10 cellular contexts compared by ENCODE assay signal in genomic region chr5:115599502-115599901, GRCh38. TPM values are rescaled to one million over a fixed set of nuclear protein-coding genes. Genes with fewer than 3 reads are reported as not detected.
A peak's percentile ranks its signal among the peaks of the same experiment; 100 is the strongest.
DNase-seq lines count a peak whose midpoint lies in the region; ATAC-seq, FAIRE-seq and TF ChIP-seq lines count a peak whose summit lies in the region.
"Had no signal": no experiment of that assay in that cellular context is flagged by ENCODE, and none has a peak within 500 bp of the region (broad histone marks: within the 10 kb centered on the region; RNA-seq: fewer than 3 reads in every experiment).

No MANE protein-coding gene starts in this region.

- DNase-seq in GM12891 (ENCODE audit: insufficient read length, low spot score) (peak; percentile 18), NCI-H69 (lab: John Stamatoyannopoulos, UW) (peak; percentile 80), right cardiac atrium (peak; percentile 18 to 44 (median 44)), glutamatergic neuron (no peak), Calu3 (no peak), dermis blood vessel endothelial cell (no peak)
- no peak for DNase-seq in effector memory CD8-positive, alpha-beta T cell

- H3K4me1 ChIP-seq in right cardiac atrium (ENCODE audit: control insufficient read depth, insufficient read depth, low read length): no peaks in the 10 kb centered on the region

- intact Hi-C loops in right cardiac atrium (cut with DNase I): no loop called here
- intact Hi-C loops in Calu3 (cut with micrococcal nuclease; ENCODE audit: unreplicated experiment): no loop called here

- CTCF ChIA-PET in Calu3 (lab: Charles Lee): no interaction called here

- H3K27ac Mint-ChIP-seq in glutamatergic neuron (ENCODE audit: unreplicated experiment) (no peak overlapping the region), Calu3 (ENCODE audit: unreplicated experiment) (no peak overlapping the region)
- H3K27ac Mint-ChIP-seq in effector memory CD8-positive, alpha-beta T cell: peak overlapping the region in 1 of 2 donors; percentile 11

- H3K9me3 Mint-ChIP-seq in glutamatergic neuron (ENCODE audit: unreplicated experiment) (no peaks in the 10 kb centered on the region), Calu3 (ENCODE audit: low read depth, unreplicated experiment) (no peaks in the 10 kb centered on the region)
- H3K9me3 Mint-ChIP-seq in effector memory CD8-positive, alpha-beta T cell: no peaks in the 10 kb centered on the region
- H3K9me3 Mint-ChIP-seq: activated naive CD4-positive, alpha-beta T cell treated with anti-CD3 and anti-CD28 coated beads, Interleukin-2, amount 50 U/mL, for 24 hours had no signal

- H3K4me1 Mint-ChIP-seq in glutamatergic neuron (ENCODE audit: low read depth, unreplicated experiment) (peaks cover 12% of the 10 kb centered on the region), Calu3 (ENCODE audit: low read depth, unreplicated experiment) (peaks cover 23% of the 10 kb centered on the region)
- H3K4me1 Mint-ChIP-seq in effector memory CD8-positive, alpha-beta T cell (ENCODE audit: low read depth in 2 of 2): peaks cover 4 to 13% of the 10 kb centered on the region in 2 donors

- H3K27me3 Mint-ChIP-seq in glutamatergic neuron (ENCODE audit: unreplicated experiment) (peaks cover 2% of the 10 kb centered on the region), Calu3 (ENCODE audit: unreplicated experiment) (no peaks in the 10 kb centered on the region)
- H3K27me3 Mint-ChIP-seq in effector memory CD8-positive, alpha-beta T cell: no peaks in the 10 kb centered on the region
- H3K27me3 Mint-ChIP-seq: activated naive CD4-positive, alpha-beta T cell treated with anti-CD3 and anti-CD28 coated beads, Interleukin-2, amount 50 U/mL, for 24 hours had no signal

- TF ChIP-seq CTCF in glutamatergic neuron (IDR thresholded peaks at IDR 0.05; ENCODE audit: partially characterized antibody, unreplicated experiment) (no peak), Calu3 (IDR thresholded peaks at IDR 0.05; ENCODE audit: unreplicated experiment) (no peak)

- H3K36me3 Mint-ChIP-seq in glutamatergic neuron (ENCODE audit: unreplicated experiment) (no peaks in the 10 kb centered on the region), Calu3 (ENCODE audit: insufficient read depth, unreplicated experiment) (peaks cover 18% of the 10 kb centered on the region)
- H3K36me3 Mint-ChIP-seq in effector memory CD8-positive, alpha-beta T cell (ENCODE audit: insufficient read depth): peaks cover 5% of the 10 kb centered on the region

- WGBS in right cardiac atrium: 53% methylated on average over 1 of the region's 1 CpG

- H3K27ac ChIP-seq in right cardiac atrium (ENCODE audit: low read length): no peak overlapping the region

- peak; percentile 54; the same call in 1 of the 2 replicates for TF ChIP-seq POLR2A in GM12891 (IDR thresholded peaks at IDR 0.05; ENCODE audit: low read depth, low read length)

- peak; percentile 43 for ATAC-seq in GM21786 (IDR thresholded peaks at IDR 0.05; ENCODE audit: unreplicated experiment)
- ATAC-seq in right cardiac atrium: peak; percentile 42 to 59
- no peak for ATAC-seq in effector memory CD8-positive, alpha-beta T cell (replicated peaks)

- H3K4me3 Mint-ChIP-seq in glutamatergic neuron (ENCODE audit: unreplicated experiment): no peak overlapping the region
- no peak overlapping the region for H3K4me3 Mint-ChIP-seq in Calu3 (ENCODE audit: low read depth, unreplicated experiment)
- no peak overlapping the region for H3K4me3 Mint-ChIP-seq in effector memory CD8-positive, alpha-beta T cell

- BruUV-seq in Calu3 (replicated peaks; lab: Mats Ljungman, UMichigan): no TSS peak

- peak; percentile 100 for FAIRE-seq in GM12891 (lab: Jason Lieb, UNC)

- no peak overlapping the region for H3K4me3 ChIP-seq in right cardiac atrium (ENCODE audit: low read length)
- H3K4me3 ChIP-seq: skin epidermis had no signal

- no peaks in the 10 kb centered on the region for H3K27me3 ChIP-seq in right cardiac atrium (ENCODE audit: control insufficient read depth, insufficient read depth)

- H3K9me3 ChIP-seq in right cardiac atrium (ENCODE audit: control insufficient read depth, low read length): no peaks in the 10 kb centered on the region

TF ChIP-seq in GM12891, 5 proteins besides CTCF, POLR2A, EP300 and RAD21:
- TF ChIP-seq SPI1 (IDR thresholded peaks at IDR 0.05; ENCODE audit: low read depth, low read length) (peak; percentile 36; the same call in 1 of the 2 replicates), POU2F2 (IDR thresholded peaks at IDR 0.05; ENCODE audit: low read depth, low read length) (no peak), TAF1 (IDR thresholded peaks at IDR 0.05; ENCODE audit: low read depth, low read length) (no peak), POLR2AphosphoS5 (IDR thresholded peaks at IDR 0.05; ENCODE audit: low read depth, low read length) (no peak)

RNA-seq across cellular contexts. Expression of gene TICAM2, which starts 2.8 kb away (rescaled TPM):
- 4.2 TPM for polyA plus RNA-seq in GM12891 (2012; ENCODE audit: low read depth, missing spikeins)
- total RNA-seq in right cardiac atrium: 1 to 10 TPM; 3.2 to 4.3 (median 3.7) TPM
- 1.5 TPM for polyA plus RNA-seq in right cardiac atrium
- total RNA-seq in glutamatergic neuron (ENCODE audit: unreplicated experiment): 0.42 TPM
- 1.2 and 2.1 TPM in 2 replicates for total RNA-seq in Calu3 (2022)
- total RNA-seq in dermis blood vessel endothelial cell: 0.17 and 0.93 TPM in 2 replicates

RNA-seq across cellular contexts. Expression of gene TMED7, which starts 26.3 kb away (rescaled TPM):
- polyA plus RNA-seq in GM12891 (2012; ENCODE audit: low read depth, missing spikeins): 10.8 TPM
- 100 to 1,000 TPM in 1 of 4 donors, 10 to 100 TPM in 3; 74.0 to 111 (median 83.2) TPM for total RNA-seq in right cardiac atrium
- polyA plus RNA-seq in right cardiac atrium: 38.9 TPM
- total RNA-seq in glutamatergic neuron (ENCODE audit: unreplicated experiment): 66.8 TPM
- 121 and 137 TPM in 2 replicates for total RNA-seq in Calu3 (2022)
- total RNA-seq in dermis blood vessel endothelial cell: 106 and 173 TPM in 2 replicates

RNA-seq across cellular contexts. Expression of gene FEM1C, which starts 54.9 kb away (rescaled TPM):
- 6.6 TPM for polyA plus RNA-seq in GM12891 (2012; ENCODE audit: low read depth, missing spikeins)
- total RNA-seq in right cardiac atrium (10 to 100 TPM; 19.3 to 29.5 (median 22.1) TPM), glutamatergic neuron (ENCODE audit: unreplicated experiment) (20.2 TPM), Calu3 (2022) (42.8 and 45.9 TPM in 2 replicates), dermis blood vessel endothelial cell (15.0 and 19.3 TPM in 2 replicates)
- 8.4 TPM for polyA plus RNA-seq in right cardiac atrium

Comparison
In these comparisons a context has a peak if more than half of its experiments do, and no peak if none do; other contexts are left out.
1. DNase-seq: peak in GM12891 (single experiment), NCI-H69 (single experiment) and right cardiac atrium (3 of 3); none in glutamatergic neuron (single experiment), Calu3 (single experiment), effector memory CD8-positive, alpha-beta T cell (0 of 3) and dermis blood vessel endothelial cell (single experiment).